Comparison of ENCODE assay signal across 1 cellular context in genomic region chr1:205375816-205376545, GRCh38.
TF ChIP-seq lines count a peak whose summit lies in the region.

No MANE protein-coding gene starts in this region.

TF ChIP-seq in K562, 482 proteins besides CTCF, POLR2A, EP300 and RAD21:
- peak; percentile 53 to 94; a peak in 3 of 4 replicates for TF ChIP-seq SRF (CRISPR knock-in tag; IDR thresholded peaks at IDR 0.05)
- peak; percentile 21 for TF ChIP-seq ZFP36 (IDR thresholded peaks at IDR 0.05; ENCODE audit: low read depth, low read length, partially characterized antibody)
- no peak for TF ChIP-seq JUNB (CRISPR knock-in tag; conservative IDR thresholded peaks at IDR 0.05)
